ENCODE assay signal across 33 cellular contexts in genomic region chrX:74784629-74785028, GRCh38.
DNase-seq lines count a peak whose midpoint lies in the region; FAIRE-seq and TF ChIP-seq lines count a peak whose summit lies in the region.
"Had no signal": no experiment of that assay in that cellular context is flagged by ENCODE, and none has a peak within 500 bp of the region (broad histone marks: within the 10 kb centered on the region; RNA-seq: fewer than 3 reads in every experiment).

No MANE protein-coding gene starts in this region.

- H3K27ac ChIP-seq in esophagus squamous epithelium (no peak overlapping the region), transverse colon (no peak overlapping the region)
- H3K27ac ChIP-seq: 22Rv1; A549; BLaER1; BLaER1 treated with 17β-estradiol and CSF1 and Interleukin-3, amounts not matched to agents 10 nM and 100 nM; C4-2B had no signal

- H3K4me3 ChIP-seq in esophagus squamous epithelium (no peak overlapping the region), transverse colon (no peak overlapping the region)
- H3K4me3 ChIP-seq: A549; BLaER1; BLaER1 treated with 17β-estradiol and CSF1 and Interleukin-3, amounts not matched to agents 10 nM and 100 nM had no signal

- DNase-seq in GM12891 (ENCODE audit: insufficient read length, low spot score) (no peak), GM19239 (ENCODE audit: insufficient read length, low spot score) (no peak), GOT3 (lab: John Stamatoyannopoulos, UW) (no peak), esophagus squamous epithelium (lab: John Stamatoyannopoulos, UW) (no peak), transverse colon (no peak)
- DNase-seq: 8988T; ACHN; AML-193; BE2C; C1 segment of cervical spinal cord; Caco-2; Calu3; CD4-positive, alpha-beta memory T cell; CD4-positive, alpha-beta T cell; CD4-positive, CD25-positive, alpha-beta regulatory T cell; CD8-positive, alpha-beta memory T cell; CD8-positive, alpha-beta T cell; COR-L47; DMS 273 treated with DMSO at 0.1 percent for 48 hours; DMS153; DMS53; DMS79; DMS79 treated with DMSO at 0.1 percent for 48 hours; DND-41; EL had no signal

- H3K27me3 ChIP-seq in esophagus squamous epithelium: no peaks in the 10 kb centered on the region
- no peaks in the 10 kb centered on the region for H3K27me3 ChIP-seq in transverse colon
- H3K27me3 ChIP-seq: BE2C had no signal

- FAIRE-seq in GM12891 (lab: Jason Lieb, UNC) (peak; percentile 35), GM19239 (lab: Jason Lieb, UNC) (peak; percentile 33)
- FAIRE-seq: A204.1, A549, D721Med had no signal

- in situ Hi-C loops in transverse colon (cut with MboI; ENCODE audit: low pct_ligation_motif_present in 1 of 4, low pct_unique_long_range_greater_than_20kb in 1 of 4, low sequenced_read_pairs in 3 of 4): no loop called here

- H3K9me3 ChIP-seq in esophagus squamous epithelium (no peaks in the 10 kb centered on the region), transverse colon (no peaks in the 10 kb centered on the region)
- H3K9me3 ChIP-seq: A549; BE2C; BLaER1; BLaER1 treated with 17β-estradiol and CSF1 and Interleukin-3, amounts not matched to agents 10 nM and 100 nM; Caco-2 had no signal

- intact Hi-C loops in esophagus squamous epithelium (cut with DNase I): no loop called here
- intact Hi-C loops in transverse colon (cut with DNase I; ENCODE audit: low total_unique reads): no loop called here

- H3K36me3 ChIP-seq in esophagus squamous epithelium (no peaks in the 10 kb centered on the region), transverse colon (no peaks in the 10 kb centered on the region)
- H3K36me3 ChIP-seq: BE2C; BLaER1; BLaER1 treated with 17β-estradiol and CSF1 and Interleukin-3, amounts not matched to agents 10 nM and 100 nM had no signal

- no peaks in the 10 kb centered on the region for H3K4me1 ChIP-seq in esophagus squamous epithelium
- no peaks in the 10 kb centered on the region for H3K4me1 ChIP-seq in transverse colon
- H3K4me1 ChIP-seq: A549; BE2C; BLaER1; BLaER1 treated with 17β-estradiol and CSF1 and Interleukin-3, amounts not matched to agents 10 nM and 100 nM; Caco-2 had no signal

- no peak for TF ChIP-seq RAD21 in Ishikawa (IDR thresholded peaks at IDR 0.05; ENCODE audit: low read depth)

- no peak for TF ChIP-seq POLR2A in GM12891 (IDR thresholded peaks at IDR 0.05; ENCODE audit: low read depth, low read length)
- no peak for TF ChIP-seq POLR2A in esophagus squamous epithelium (IDR thresholded peaks at IDR 0.05)
- TF ChIP-seq POLR2A in transverse colon (IDR thresholded peaks at IDR 0.05): no peak

- peak; percentile 86 for TF ChIP-seq EP300 in Ishikawa (IDR thresholded peaks at IDR 0.05; ENCODE audit: borderline replicate concordance)
- no peak for TF ChIP-seq EP300 in transverse colon (IDR thresholded peaks at IDR 0.05; ENCODE audit: low read depth)

- no peak for TF ChIP-seq CTCF in esophagus squamous epithelium (IDR thresholded peaks at IDR 0.05)
- no peak for TF ChIP-seq CTCF in transverse colon (IDR thresholded peaks at IDR 0.05)

- WGBS in esophagus squamous epithelium, 2 donors: 45 to 48% methylated on average over 1 to 3 of the region's 3 CpGs
- WGBS in transverse colon (ENCODE audit: low coverage in 1 of 2), 2 donors: 17 to 62% methylated on average over 1 to 3 of the region's 3 CpGs

TF ChIP-seq in GM12891, 5 proteins besides CTCF, POLR2A, EP300 and RAD21:
- TF ChIP-seq TAF1 (IDR thresholded peaks at IDR 0.05; ENCODE audit: low read depth, low read length) (no peak), POU2F2 (IDR thresholded peaks at IDR 0.05; ENCODE audit: low read depth, low read length) (no peak), SPI1 (IDR thresholded peaks at IDR 0.05; ENCODE audit: low read depth, low read length) (no peak), PAX5 (IDR thresholded peaks at IDR 0.05; ENCODE audit: insufficient read depth, low read length, severe bottlenecking) (no peak), POLR2AphosphoS5 (IDR thresholded peaks at IDR 0.05; ENCODE audit: low read depth, low read length) (no peak)

TF ChIP-seq in Ishikawa, 13 proteins besides CTCF, POLR2A, EP300 and RAD21:
- TF ChIP-seq ZBTB7A (IDR thresholded peaks at IDR 0.05; ENCODE audit: low read depth) (no peak), NFIC (IDR thresholded peaks at IDR 0.05) (peak; percentile 68), TCF12 (IDR thresholded peaks at IDR 0.05; ENCODE audit: low read depth) (peak; percentile 79), CREB1 (IDR thresholded peaks at IDR 0.05; ENCODE audit: low read depth) (no peak), FOXM1 (IDR thresholded peaks at IDR 0.05; ENCODE audit: borderline replicate concordance, low read depth) (peak; percentile 64; the same call in 1 of the 2 replicates), CEBPB (IDR thresholded peaks at IDR 0.05) (peak; percentile 63), TEAD4 (IDR thresholded peaks at IDR 0.05) (no peak), EGR1 (IDR thresholded peaks at IDR 0.05) (no peak)
- TF ChIP-seq, protein P1, sequence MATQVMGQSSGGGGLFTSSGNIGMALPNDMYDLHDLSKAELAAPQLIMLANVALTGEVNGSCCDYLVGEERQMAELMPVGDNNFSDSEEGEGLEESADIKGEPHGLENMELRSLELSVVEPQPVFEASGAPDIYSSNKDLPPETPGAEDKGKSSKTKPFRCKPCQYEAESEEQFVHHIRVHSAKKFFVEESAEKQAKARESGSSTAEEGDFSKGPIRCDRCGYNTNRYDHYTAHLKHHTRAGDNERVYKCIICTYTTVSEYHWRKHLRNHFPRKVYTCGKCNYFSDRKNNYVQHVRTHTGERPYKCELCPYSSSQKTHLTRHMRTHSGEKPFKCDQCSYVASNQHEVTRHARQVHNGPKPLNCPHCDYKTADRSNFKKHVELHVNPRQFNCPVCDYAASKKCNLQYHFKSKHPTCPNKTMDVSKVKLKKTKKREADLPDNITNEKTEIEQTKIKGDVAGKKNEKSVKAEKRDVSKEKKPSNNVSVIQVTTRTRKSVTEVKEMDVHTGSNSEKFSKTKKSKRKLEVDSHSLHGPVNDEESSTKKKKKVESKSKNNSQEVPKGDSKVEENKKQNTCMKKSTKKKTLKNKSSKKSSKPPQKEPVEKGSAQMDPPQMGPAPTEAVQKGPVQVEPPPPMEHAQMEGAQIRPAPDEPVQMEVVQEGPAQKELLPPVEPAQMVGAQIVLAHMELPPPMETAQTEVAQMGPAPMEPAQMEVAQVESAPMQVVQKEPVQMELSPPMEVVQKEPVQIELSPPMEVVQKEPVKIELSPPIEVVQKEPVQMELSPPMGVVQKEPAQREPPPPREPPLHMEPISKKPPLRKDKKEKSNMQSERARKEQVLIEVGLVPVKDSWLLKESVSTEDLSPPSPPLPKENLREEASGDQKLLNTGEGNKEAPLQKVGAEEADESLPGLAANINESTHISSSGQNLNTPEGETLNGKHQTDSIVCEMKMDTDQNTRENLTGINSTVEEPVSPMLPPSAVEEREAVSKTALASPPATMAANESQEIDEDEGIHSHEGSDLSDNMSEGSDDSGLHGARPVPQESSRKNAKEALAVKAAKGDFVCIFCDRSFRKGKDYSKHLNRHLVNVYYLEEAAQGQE (IDR thresholded peaks at IDR 0.05; ENCODE audit: low read depth): no peak
- TF ChIP-seq, protein P2, sequence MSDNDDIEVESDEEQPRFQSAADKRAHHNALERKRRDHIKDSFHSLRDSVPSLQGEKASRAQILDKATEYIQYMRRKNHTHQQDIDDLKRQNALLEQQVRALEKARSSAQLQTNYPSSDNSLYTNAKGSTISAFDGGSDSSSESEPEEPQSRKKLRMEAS (IDR thresholded peaks at IDR 0.05): 0 out of 2 replicates have a peak, but pooled peaks have one; percentile 37
